Comparison of ENCODE assay signal across 15 cellular contexts in the genomic region with DNA sequence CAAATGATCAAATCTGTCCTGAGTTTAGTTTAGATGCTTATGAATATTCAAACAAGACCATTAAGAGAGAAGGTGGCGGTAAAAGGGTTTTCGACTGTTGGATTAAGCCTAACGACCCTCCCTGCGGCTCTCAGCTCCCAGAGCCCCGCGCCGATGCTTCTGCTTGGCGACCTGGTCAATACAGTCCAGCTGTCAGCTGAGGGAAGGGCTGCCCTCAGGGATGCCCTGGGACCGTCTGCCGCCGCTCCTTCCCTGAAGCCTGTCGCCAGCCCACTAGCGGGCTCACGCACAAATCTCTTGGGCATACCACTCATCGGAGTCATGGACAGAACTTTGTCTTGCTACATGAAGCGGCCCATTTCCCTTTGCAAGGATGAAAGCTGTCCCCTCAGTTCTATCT.
DNase-seq lines count a peak whose midpoint lies in the region; ATAC-seq, FAIRE-seq and TF ChIP-seq lines count a peak whose summit lies in the region.
"Had no signal": no experiment of that assay in that cellular context is flagged by ENCODE, and none has a peak within 500 bp of the region (broad histone marks: within the 10 kb centered on the region; RNA-seq: fewer than 3 reads in every experiment).

No MANE protein-coding gene starts in this region.

- no peaks in the 10 kb centered on the region for H3K9me2 ChIP-seq in Loucy (replicated peaks; ENCODE audit: low read depth, low read length)

- CTCF ChIA-PET in activated naive CD4-positive, alpha-beta T cell treated with anti-CD3 and anti-CD28 coated beads, Interleukin-2, amount 10 ng/mL, durations not matched to agents 7 days and 5 days (lab: Charles Lee) = no interaction called here

- no peak for TF ChIP-seq CTCF in Loucy (conservative IDR thresholded peaks at IDR 0.05; ENCODE audit: low read length)

- no peaks in the 10 kb centered on the region for H3K79me2 ChIP-seq in Loucy (ENCODE audit: insufficient read depth, low read length)

- no peak overlapping the region for H3K9ac ChIP-seq in Loucy (ENCODE audit: low read depth, low read length, poor library complexity, severe bottlenecking)

- no peaks in the 10 kb centered on the region for H3F3A ChIP-seq in Loucy (ENCODE audit: low read depth)

- H3K9me3 Mint-ChIP-seq in activated naive CD4-positive, alpha-beta T cell treated with anti-CD3 and anti-CD28 coated beads, Interleukin-2, amount 10 ng/mL, durations not matched to agents 7 days and 5 days = no peaks in the 10 kb centered on the region
- no peaks in the 10 kb centered on the region for H3K9me3 Mint-ChIP-seq in activated T-helper 1 cell treated with anti-CD3 and anti-CD28 coated beads, Interleukin-12 subunit alpha, Interleukin-12 subunit beta, Interleukin-2, Interleukin-4 antibody, amounts not matched to agents 30 ng/mL and 10 ng/mL and 1 ng/mL, durations not matched to agents 14 hours and 24 hours and 36 hours
- no peaks in the 10 kb centered on the region for H3K9me3 Mint-ChIP-seq in stimulated activated effector memory CD8-positive, alpha-beta T cell treated with anti-CD3 and anti-CD28 coated beads, Interleukin-12 subunit alpha, Interleukin-12 subunit beta, amount 100 ng/mL, for 72 hours
- H3K9me3 Mint-ChIP-seq: CD8-positive, alpha-beta memory T cell had no signal

- FAIRE-seq in RCC 7860 (lab: Jason Lieb, UNC) = no peak
- FAIRE-seq: GM12892 had no signal

- H3K4me3 Mint-ChIP-seq in activated naive CD4-positive, alpha-beta T cell treated with anti-CD3 and anti-CD28 coated beads, Interleukin-2, amount 10 ng/mL, durations not matched to agents 7 days and 5 days = no peak overlapping the region
- no peak overlapping the region for H3K4me3 Mint-ChIP-seq in activated T-helper 1 cell treated with anti-CD3 and anti-CD28 coated beads, Interleukin-12 subunit alpha, Interleukin-12 subunit beta, Interleukin-2, Interleukin-4 antibody, amounts not matched to agents 30 ng/mL and 10 ng/mL and 1 ng/mL, durations not matched to agents 14 hours and 24 hours and 36 hours
- no peak overlapping the region for H3K4me3 Mint-ChIP-seq in stimulated activated effector memory CD8-positive, alpha-beta T cell treated with anti-CD3 and anti-CD28 coated beads, Interleukin-12 subunit alpha, Interleukin-12 subunit beta, amount 100 ng/mL, for 72 hours
- H3K4me3 Mint-ChIP-seq: CD8-positive, alpha-beta memory T cell had no signal

- peaks cover 30% of the 10 kb centered on the region for H3K4me1 Mint-ChIP-seq in activated naive CD4-positive, alpha-beta T cell treated with anti-CD3 and anti-CD28 coated beads, Interleukin-2, amount 10 ng/mL, durations not matched to agents 7 days and 5 days
- peaks cover 26% of the 10 kb centered on the region for H3K4me1 Mint-ChIP-seq in activated T-helper 1 cell treated with anti-CD3 and anti-CD28 coated beads, Interleukin-12 subunit alpha, Interleukin-12 subunit beta, Interleukin-2, Interleukin-4 antibody, amounts not matched to agents 30 ng/mL and 10 ng/mL and 1 ng/mL, durations not matched to agents 14 hours and 24 hours and 36 hours (ENCODE audit: low read depth)
- peaks cover 20% of the 10 kb centered on the region for H3K4me1 Mint-ChIP-seq in stimulated activated effector memory CD8-positive, alpha-beta T cell treated with anti-CD3 and anti-CD28 coated beads, Interleukin-12 subunit alpha, Interleukin-12 subunit beta, amount 100 ng/mL, for 72 hours

- no peaks in the 10 kb centered on the region for H3K36me3 Mint-ChIP-seq in activated naive CD4-positive, alpha-beta T cell treated with anti-CD3 and anti-CD28 coated beads, Interleukin-2, amount 10 ng/mL, durations not matched to agents 7 days and 5 days
- no peaks in the 10 kb centered on the region for H3K36me3 Mint-ChIP-seq in activated T-helper 1 cell treated with anti-CD3 and anti-CD28 coated beads, Interleukin-12 subunit alpha, Interleukin-12 subunit beta, Interleukin-2, Interleukin-4 antibody, amounts not matched to agents 30 ng/mL and 10 ng/mL and 1 ng/mL, durations not matched to agents 14 hours and 24 hours and 36 hours (ENCODE audit: low read depth)
- no peaks in the 10 kb centered on the region for H3K36me3 Mint-ChIP-seq in stimulated activated effector memory CD8-positive, alpha-beta T cell treated with anti-CD3 and anti-CD28 coated beads, Interleukin-12 subunit alpha, Interleukin-12 subunit beta, amount 100 ng/mL, for 72 hours

- no peaks in the 10 kb centered on the region for H3K27me3 Mint-ChIP-seq in activated naive CD4-positive, alpha-beta T cell treated with anti-CD3 and anti-CD28 coated beads, Interleukin-2, amount 10 ng/mL, durations not matched to agents 7 days and 5 days
- no peaks in the 10 kb centered on the region for H3K27me3 Mint-ChIP-seq in activated T-helper 1 cell treated with anti-CD3 and anti-CD28 coated beads, Interleukin-12 subunit alpha, Interleukin-12 subunit beta, Interleukin-2, Interleukin-4 antibody, amounts not matched to agents 30 ng/mL and 10 ng/mL and 1 ng/mL, durations not matched to agents 14 hours and 24 hours and 36 hours (ENCODE audit: insufficient read depth)
- H3K27me3 Mint-ChIP-seq: CD8-positive, alpha-beta memory T cell had no signal

- DNase-seq in activated naive CD4-positive, alpha-beta T cell treated with anti-CD3 and anti-CD28 coated beads, Interleukin-2, amount 10 ng/mL, durations not matched to agents 7 days and 5 days = no peak
- no peak for DNase-seq in activated naive CD4-positive, alpha-beta T cell treated with anti-CD3 and anti-CD28 coated beads, Interleukin-2, amount 50 U/mL, for 16 hours
- no peak for DNase-seq in activated T-helper 1 cell treated with anti-CD3 and anti-CD28 coated beads, Interleukin-12 subunit alpha, Interleukin-12 subunit beta, Interleukin-2, Interleukin-4 antibody, amounts not matched to agents 30 ng/mL and 10 ng/mL and 1 ng/mL, durations not matched to agents 14 hours and 24 hours and 36 hours (ENCODE audit: low spot score)
- no peak for DNase-seq in stimulated activated effector memory CD8-positive, alpha-beta T cell treated with anti-CD3 and anti-CD28 coated beads, Interleukin-12 subunit alpha, Interleukin-12 subunit beta, amount 100 ng/mL, for 72 hours (ENCODE audit: low spot score in 2 of 2)
- DNase-seq in NCI-H748 (lab: John Stamatoyannopoulos, UW; ENCODE audit: unreplicated experiment) (no peak), RCC 7860 (ENCODE audit: low spot score) (no peak)
- DNase-seq: BE2C; CD8-positive, alpha-beta memory T cell; DND-41; GDM1; NCI-H146; NCI-H2081 treated with DMSO at 0.1 percent for 48 hours; NCI-H526 had no signal

- no peak overlapping the region for H2AFZ ChIP-seq in Loucy (ENCODE audit: low read length)

- H4K20me1 ChIP-seq in Loucy (ENCODE audit: insufficient read depth, low read length, poor library complexity, severe bottlenecking) = no peaks in the 10 kb centered on the region

- H3K4me3 ChIP-seq in Loucy (ENCODE audit: low read length, poor library complexity, severe bottlenecking) = no peak overlapping the region

- no peaks in the 10 kb centered on the region for H3K36me3 ChIP-seq in Loucy (ENCODE audit: insufficient read depth, low read length)
- H3K36me3 ChIP-seq: BE2C had no signal

- peak overlapping the region; percentile 4 for H3K4me2 ChIP-seq in Loucy (ENCODE audit: low read depth, low read length, poor library complexity, severe bottlenecking)

- no peaks in the 10 kb centered on the region for H3K27me3 ChIP-seq in Loucy (ENCODE audit: insufficient read depth, low read length, poor library complexity, severe bottlenecking)
- H3K27me3 ChIP-seq: BE2C had no signal

- no peaks in the 10 kb centered on the region for H3K9me3 ChIP-seq in Loucy (ENCODE audit: insufficient read depth, low read depth, low read length)
- H3K9me3 ChIP-seq: BE2C had no signal

- H3K27ac Mint-ChIP-seq in activated naive CD4-positive, alpha-beta T cell treated with anti-CD3 and anti-CD28 coated beads, Interleukin-2, amount 10 ng/mL, durations not matched to agents 7 days and 5 days = peak overlapping the region; percentile 61
- peak overlapping the region; percentile 69 for H3K27ac Mint-ChIP-seq in activated T-helper 1 cell treated with anti-CD3 and anti-CD28 coated beads, Interleukin-12 subunit alpha, Interleukin-12 subunit beta, Interleukin-2, Interleukin-4 antibody, amounts not matched to agents 30 ng/mL and 10 ng/mL and 1 ng/mL, durations not matched to agents 14 hours and 24 hours and 36 hours
- peak overlapping the region; percentile 81 for H3K27ac Mint-ChIP-seq in stimulated activated effector memory CD8-positive, alpha-beta T cell treated with anti-CD3 and anti-CD28 coated beads, Interleukin-12 subunit alpha, Interleukin-12 subunit beta, amount 100 ng/mL, for 72 hours

- ATAC-seq in stimulated activated effector memory CD8-positive, alpha-beta T cell treated with anti-CD3 and anti-CD28 coated beads, Interleukin-12 subunit alpha, Interleukin-12 subunit beta, amount 100 ng/mL, for 72 hours = no peak

- H3K4me1 ChIP-seq in Loucy (ENCODE audit: insufficient read depth, low read length, poor library complexity, severe bottlenecking) = peaks cover 13% of the 10 kb centered on the region
- H3K4me1 ChIP-seq: BE2C had no signal

- intact Hi-C loops in activated T-helper 1 cell treated with anti-CD3 and anti-CD28 coated beads, Interleukin-12 subunit alpha, Interleukin-12 subunit beta, Interleukin-2, Interleukin-4 antibody, amounts not matched to agents 30 ng/mL and 10 ng/mL and 1 ng/mL, durations not matched to agents 14 hours and 24 hours and 36 hours (cut with micrococcal nuclease) = loop anchor here (1.0 kb wide), 1 partner anchor 37 kb away; no protein-coding TSS in a partner anchor
